Comparison of ENCODE assay signal across 15 cellular contexts in genomic region chr17:17690156-17690737, GRCh38. TPM values are rescaled to one million over a fixed set of nuclear protein-coding genes. Genes with fewer than 3 reads are reported as not detected.
A peak's percentile ranks its signal among the peaks of the same experiment; 100 is the strongest.
DNase-seq lines count a peak whose midpoint lies in the region; ATAC-seq, FAIRE-seq and TF ChIP-seq lines count a peak whose summit lies in the region.
"Had no signal": no experiment of that assay in that cellular context is flagged by ENCODE, and none has a peak within 500 bp of the region (broad histone marks: within the 10 kb centered on the region; RNA-seq: fewer than 3 reads in every experiment).

No MANE protein-coding gene starts in this region.

- POLR2A ChIA-PET in naive thymus-derived CD8-positive, alpha-beta T cell (lab: Charles Lee): interaction anchor here (0.6 to 2.6 kb wide), 8 partner anchors 8 to 227 kb away, joined by 3 to 7 read pairs (median 3); partner anchors contain the start of gene RAI1

- TF ChIP-seq POLR2A in adrenal gland (IDR thresholded peaks at IDR 0.05) (no peak), uterus (IDR thresholded peaks at IDR 0.05) (no peak)

- peak overlapping the region in 2 of 10 donors; percentile 34 to 51 for H3K4me3 Mint-ChIP-seq in naive thymus-derived CD8-positive, alpha-beta T cell
- H3K4me3 Mint-ChIP-seq: activated T-helper 1 cell treated with anti-CD3 and anti-CD28 coated beads, Interleukin-12 subunit alpha, Interleukin-12 subunit beta, Interleukin-2, Interleukin-4 antibody, amounts not matched to agents 30 ng/mL and 10 ng/mL and 1 ng/mL, durations not matched to agents 14 hours and 24 hours and 36 hours had no signal

- DNase-seq in CD1c-positive myeloid dendritic cell (ENCODE audit: extremely low spot score): peak; percentile 37
- no peak for DNase-seq in GM19239 (ENCODE audit: insufficient read length, low spot score)
- peak in 4 of 7 donors; percentile 46 to 65 (median 64) for DNase-seq in adrenal gland
- no peak for DNase-seq in naive thymus-derived CD8-positive, alpha-beta T cell
- DNase-seq in SW480 (ENCODE audit: low spot score): no peak
- DNase-seq in activated CD4-positive, alpha-beta T cell treated with anti-CD3 and anti-CD28 coated beads for 48 hours: no peak
- DNase-seq in uterus: no peak
- DNase-seq: NCI-H1092 treated with DMSO at 0.1 percent for 48 hours, NCI-H526 treated with DMSO at 0.1 percent for 48 hours, SHP77 treated with DMSO at 0.1 percent for 48 hours had no signal

- intact Hi-C loops in adrenal gland (cut with DNase I): no loop called here
- intact Hi-C loops in uterus (cut with DNase I; ENCODE audit: low total_unique reads): loop anchor here (10.0 kb wide), 1 partner anchor 95 kb away; no protein-coding TSS in a partner anchor

- no peaks in the 10 kb centered on the region for H3K27me3 ChIP-seq in adrenal gland
- no peaks in the 10 kb centered on the region for H3K27me3 ChIP-seq in uterus
- H3K27me3 ChIP-seq: cardiac muscle cell had no signal

- H3K4me1 ChIP-seq in adrenal gland (replicated peaks in 1 of 2) (peaks cover 38 to 61% of the 10 kb centered on the region in 2 donors), uterus (peaks cover 8 to 41% of the 10 kb centered on the region in 2 donors)

- ATAC-seq in naive thymus-derived CD8-positive, alpha-beta T cell: no peak
- ATAC-seq: esophagus mucosa, right cardiac atrium had no signal

- no peak for TF ChIP-seq CTCF in adrenal gland (IDR thresholded peaks at IDR 0.05)
- TF ChIP-seq CTCF in uterus (IDR thresholded peaks at IDR 0.05): no peak

- no peaks in the 10 kb centered on the region for H3K36me3 ChIP-seq in adrenal gland (replicated peaks in 1 of 2)
- no peaks in the 10 kb centered on the region for H3K36me3 ChIP-seq in uterus
- H3K36me3 ChIP-seq: cardiac muscle cell had no signal

- H3K27me3 Mint-ChIP-seq in naive thymus-derived CD8-positive, alpha-beta T cell: no peaks in the 10 kb centered on the region

- no peak overlapping the region for H3K4me3 ChIP-seq in adrenal gland
- H3K4me3 ChIP-seq in uterus: no peak overlapping the region
- H3K4me3 ChIP-seq: cardiac muscle cell had no signal

- no peaks in the 10 kb centered on the region for H3K36me3 Mint-ChIP-seq in naive thymus-derived CD8-positive, alpha-beta T cell

- H3K27ac Mint-ChIP-seq in naive thymus-derived CD8-positive, alpha-beta T cell: peak overlapping the region; percentile 39 to 100 (median 92)
- H3K27ac Mint-ChIP-seq: activated T-helper 1 cell treated with anti-CD3 and anti-CD28 coated beads, Interleukin-12 subunit alpha, Interleukin-12 subunit beta, Interleukin-2, Interleukin-4 antibody, amounts not matched to agents 30 ng/mL and 10 ng/mL and 1 ng/mL, durations not matched to agents 14 hours and 24 hours and 36 hours had no signal

- peaks cover 48 to 78% (median 66%) of the 10 kb centered on the region in 4 donors for H3K4me1 Mint-ChIP-seq in naive thymus-derived CD8-positive, alpha-beta T cell

- H3K9me3 ChIP-seq in adrenal gland (replicated peaks in 1 of 3) (no peaks in the 10 kb centered on the region), uterus (no peaks in the 10 kb centered on the region)

- no peaks in the 10 kb centered on the region for H3K9me3 Mint-ChIP-seq in naive thymus-derived CD8-positive, alpha-beta T cell
- H3K9me3 Mint-ChIP-seq: activated T-helper 1 cell treated with anti-CD3 and anti-CD28 coated beads, Interleukin-12 subunit alpha, Interleukin-12 subunit beta, Interleukin-2, Interleukin-4 antibody, amounts not matched to agents 30 ng/mL and 10 ng/mL and 1 ng/mL, durations not matched to agents 14 hours and 24 hours and 36 hours had no signal

- peak; percentile 48 for FAIRE-seq in GM19239 (lab: Jason Lieb, UNC)
- FAIRE-seq: H1 had no signal

- 67 to 77% (median 70%) methylated on average over 9 of the region's 9 CpGs for WGBS in adrenal gland, 4 donors

- H3K27ac ChIP-seq in adrenal gland (peak overlapping the region in 1 of 5 donors; percentile 4), uterus (no peak overlapping the region)
- H3K27ac ChIP-seq: cardiac muscle cell had no signal

RNA-seq across cellular contexts. Expression of gene RAI1, which starts 9.0 kb away (rescaled TPM):
- total RNA-seq in adrenal gland (10 to 100 TPM; 14.7 to 37.3 (median 28.1) TPM), uterus (10 to 100 TPM in 3 of 4 donors, 1 to 10 TPM in 1; 10.0 to 66.1 (median 15.3) TPM)
- polyA plus RNA-seq in adrenal gland: 10 to 100 TPM in 2 of 3 donors, 1 to 10 TPM in 1; 4.2 to 31.2 (median 14.6) TPM
- total RNA-seq in naive thymus-derived CD8-positive, alpha-beta T cell: 10 to 100 TPM; 33.8 to 35.2 TPM
- 1 to 10 TPM; 1.5 to 4.0 (median 2.3) TPM for polyA plus RNA-seq in naive thymus-derived CD8-positive, alpha-beta T cell

Comparison
In these comparisons a context has a peak if more than half of its experiments do, and no peak if none do; other contexts are left out.
1. DNase-seq: peak in CD1c-positive myeloid dendritic cell (single experiment) and adrenal gland (4 of 7); none in GM19239 (single experiment), naive thymus-derived CD8-positive, alpha-beta T cell (0 of 10), SW480 (single experiment), activated CD4-positive, alpha-beta T cell treated with anti-CD3 and anti-CD28 coated beads for 48 hours (single experiment) and uterus (0 of 2).